ENCODE assay signal across 15 cellular contexts in genomic region chr5:51187953-51188591, GRCh38.
A peak's percentile ranks its signal among the peaks of the same experiment; 100 is the strongest.
DNase-seq lines count a peak whose midpoint lies in the region; ATAC-seq and TF ChIP-seq lines count a peak whose summit lies in the region.
"Had no signal": no experiment of that assay in that cellular context is flagged by ENCODE, and none has a peak within 500 bp of the region (broad histone marks: within the 10 kb centered on the region; RNA-seq: fewer than 3 reads in every experiment).

No MANE protein-coding gene starts in this region.

- no peaks in the 10 kb centered on the region for H3K9me3 ChIP-seq in SK-N-SH
- no peaks in the 10 kb centered on the region for H3K9me3 ChIP-seq in neural progenitor cell (ENCODE audit: low read depth)
- H3K9me3 ChIP-seq: HAP-1, SJCRH30 had no signal

- CTCF ChIA-PET in SK-N-SH (lab: Yijun Ruan, JAX) = interaction anchor here (1.1 to 4.7 kb wide), 3 partner anchors 186 to 222 kb away, joined by 3 to 54 read pairs (median 17); no protein-coding TSS in a partner anchor

- H3K36me3 ChIP-seq in SK-N-SH (replicated peaks in 1 of 2; ENCODE audit: control insufficient read depth in 1 of 2, insufficient read depth in 2 of 2, low read length in 1 of 2) (no peaks in the 10 kb centered on the region), neural progenitor cell (no peaks in the 10 kb centered on the region)
- H3K36me3 ChIP-seq: HAP-1, SJCRH30 had no signal

- H3K4me1 Mint-ChIP-seq in neural progenitor cell = peaks cover 4% of the 10 kb centered on the region
- no peaks in the 10 kb centered on the region for H3K4me1 Mint-ChIP-seq in activated naive CD8-positive, alpha-beta T cell treated with anti-CD3 and anti-CD28 coated beads, Interleukin-2, amount 50 U/mL, for 24 hours
- no peaks in the 10 kb centered on the region for H3K4me1 Mint-ChIP-seq in CD14-positive monocyte
- H3K4me1 Mint-ChIP-seq: B cell had no signal

- H3K4me3 ChIP-seq in SK-N-SH (ENCODE audit: low read depth in 2 of 2, low read length in 1 of 2) (no peak overlapping the region), neural progenitor cell (no peak overlapping the region)
- H3K4me3 ChIP-seq: HAP-1, SJCRH30 had no signal

- no peak overlapping the region for H2AFZ ChIP-seq in SK-N-SH (ENCODE audit: low read depth)
- peak overlapping the region; percentile 85 for H2AFZ ChIP-seq in neural progenitor cell (replicated peaks)

- no peak for TF ChIP-seq CTCF in SK-N-SH (IDR thresholded peaks at IDR 0.05)
- no peak for TF ChIP-seq CTCF in neural progenitor cell (IDR thresholded peaks at IDR 0.05)
- TF ChIP-seq CTCF in CD14-positive monocyte (IDR thresholded peaks at IDR 0.05) = no peak

- DNase-seq in NCI-H1417 (lab: John Stamatoyannopoulos, UW) (peak in 2 of 3 experiments; percentile 52 to 82), NCI-H2171 treated with DMSO at 0.1 percent for 48 hours (lab: John Stamatoyannopoulos, UW) (peak; percentile 94), SK-N-SH (peak; percentile 8), neural progenitor cell (ENCODE audit: low spot score) (peak; percentile 29), CD14-positive monocyte (ENCODE audit: low spot score) (no peak)
- no peak for DNase-seq in activated naive CD8-positive, alpha-beta T cell treated with anti-CD3 and anti-CD28 coated beads, Interleukin-2, amount 50 U/mL, for 24 hours
- no peak for DNase-seq in stimulated activated CD4-positive, alpha-beta T cell treated with anti-CD3 and anti-CD28 coated beads, Interleukin-4, amount 100 ng/mL, for 1 hour
- DNase-seq: CD8-positive, alpha-beta T cell; IMR-90; Kasumi-1; NCI-H1694; T-helper 9 cell had no signal

- H3K4me1 ChIP-seq in SK-N-SH (ENCODE audit: control insufficient read depth in 1 of 2, insufficient read depth in 2 of 2, low read depth in 1 of 2, low read length in 1 of 2) (peaks cover 0 to 20% of the 10 kb centered on the region in 2 experiments; a peak in 2 of 4 replicates), neural progenitor cell (peaks cover 16% of the 10 kb centered on the region)
- H3K4me1 ChIP-seq: HAP-1 had no signal

- H3K4me3 Mint-ChIP-seq in neural progenitor cell = no peak overlapping the region
- no peak overlapping the region for H3K4me3 Mint-ChIP-seq in activated naive CD8-positive, alpha-beta T cell treated with anti-CD3 and anti-CD28 coated beads, Interleukin-2, amount 50 U/mL, for 24 hours
- H3K4me3 Mint-ChIP-seq in CD14-positive monocyte = no peak overlapping the region
- H3K4me3 Mint-ChIP-seq: B cell; CD8-positive, alpha-beta T cell had no signal

- H3K27ac Mint-ChIP-seq in neural progenitor cell = no peak overlapping the region
- H3K27ac Mint-ChIP-seq in activated naive CD8-positive, alpha-beta T cell treated with anti-CD3 and anti-CD28 coated beads, Interleukin-2, amount 50 U/mL, for 24 hours = no peak overlapping the region
- H3K27ac Mint-ChIP-seq in CD14-positive monocyte = no peak overlapping the region
- H3K27ac Mint-ChIP-seq: B cell; CD8-positive, alpha-beta T cell had no signal

- H3K27me3 Mint-ChIP-seq in neural progenitor cell (ENCODE audit: insufficient read depth, low read depth) = peaks cover 3% of the 10 kb centered on the region
- H3K27me3 Mint-ChIP-seq in activated naive CD8-positive, alpha-beta T cell treated with anti-CD3 and anti-CD28 coated beads, Interleukin-2, amount 50 U/mL, for 24 hours = no peaks in the 10 kb centered on the region
- H3K27me3 Mint-ChIP-seq in CD14-positive monocyte (ENCODE audit: low read depth in 3 of 3) = peaks cover 0 to 1% (median 1%) of the 10 kb centered on the region in 3 donors
- H3K27me3 Mint-ChIP-seq: B cell had no signal

- TF ChIP-seq RAD21 in SK-N-SH (IDR thresholded peaks at IDR 0.05; ENCODE audit: low read length) = peak; percentile 29; the same call in 1 of the 2 replicates

- ATAC-seq in activated naive CD8-positive, alpha-beta T cell treated with anti-CD3 and anti-CD28 coated beads, Interleukin-2, amount 50 U/mL, for 24 hours = no peak
- ATAC-seq: CD8-positive, alpha-beta T cell had no signal

- WGBS in SK-N-SH (ENCODE audit: low lambda C conversion rate) = 45% methylated on average over 6 of the region's 6 CpGs

- intact Hi-C loops in CD14-positive monocyte (cut with micrococcal nuclease) = no loop called here

- H3K27ac ChIP-seq in SK-N-SH (ENCODE audit: low read depth in 2 of 2, low read length in 1 of 2) (peak overlapping the region in 1 of 2 experiments; percentile 98; a peak in 2 of 4 replicates), neural progenitor cell (no peak overlapping the region)
- H3K27ac ChIP-seq: SJCRH30 had no signal

- no peak overlapping the region for H3K9ac ChIP-seq in SK-N-SH
- no peak overlapping the region for H3K9ac ChIP-seq in neural progenitor cell

- POLR2A ChIA-PET in SK-N-SH (lab: Yijun Ruan, JAX) = interaction anchor here (0.6 to 4.3 kb wide), 3 partner anchors 220 to 1367 kb away, joined by 3 to 46 read pairs (median 3); no protein-coding TSS in a partner anchor

- H3K9me3 Mint-ChIP-seq in neural progenitor cell (no peaks in the 10 kb centered on the region), CD14-positive monocyte (peaks cover 0 to 2% (median under 1%) of the 10 kb centered on the region in 7 donors)
- H3K9me3 Mint-ChIP-seq in activated naive CD8-positive, alpha-beta T cell treated with anti-CD3 and anti-CD28 coated beads, Interleukin-2, amount 50 U/mL, for 24 hours = no peaks in the 10 kb centered on the region

- no peak overlapping the region for H3K4me2 ChIP-seq in SK-N-SH
- peak overlapping the region; percentile 28 for H3K4me2 ChIP-seq in neural progenitor cell

- H3F3A ChIP-seq in SK-N-SH (replicated peaks; ENCODE audit: insufficient read depth) (no peaks in the 10 kb centered on the region), neural progenitor cell (ENCODE audit: low read depth) (no peaks in the 10 kb centered on the region)

- H3K9me2 ChIP-seq in SK-N-SH = no peaks in the 10 kb centered on the region

- TF ChIP-seq EP300 in SK-N-SH (IDR thresholded peaks at IDR 0.05; ENCODE audit: borderline replicate concordance in 1 of 2, low read depth in 1 of 2, low read length in 1 of 2) = peak in 1 of 2 experiments; percentile 42; a peak in 1 of 4 replicates

- H3K27me3 ChIP-seq in SK-N-SH (ENCODE audit: insufficient read depth) (no peaks in the 10 kb centered on the region), neural progenitor cell (no peaks in the 10 kb centered on the region)
- H3K27me3 ChIP-seq: SJCRH30 had no signal

- H3K36me3 Mint-ChIP-seq in neural progenitor cell (no peaks in the 10 kb centered on the region), CD14-positive monocyte (no peaks in the 10 kb centered on the region)
- H3K36me3 Mint-ChIP-seq in activated naive CD8-positive, alpha-beta T cell treated with anti-CD3 and anti-CD28 coated beads, Interleukin-2, amount 50 U/mL, for 24 hours (ENCODE audit: low read depth) = no peaks in the 10 kb centered on the region
- H3K36me3 Mint-ChIP-seq: CD8-positive, alpha-beta T cell had no signal

- no peaks in the 10 kb centered on the region for H3K79me2 ChIP-seq in SK-N-SH (ENCODE audit: insufficient read depth)
- H3K79me2 ChIP-seq in neural progenitor cell (ENCODE audit: low read depth) = no peaks in the 10 kb centered on the region

- H4K20me1 ChIP-seq in SK-N-SH (ENCODE audit: insufficient read depth) (no peaks in the 10 kb centered on the region), neural progenitor cell (ENCODE audit: low read depth) (no peaks in the 10 kb centered on the region)

TF ChIP-seq in SK-N-SH, 30 proteins besides CTCF, POLR2A, EP300 and RAD21 (continues in another document):
- TF ChIP-seq IRF3 (IDR thresholded peaks at IDR 0.05; ENCODE audit: low read depth, low read length) (no peak), TEAD4 (IDR thresholded peaks at IDR 0.05; ENCODE audit: borderline replicate concordance, insufficient read depth) (no peak), USF1 (IDR thresholded peaks at IDR 0.05; ENCODE audit: borderline replicate concordance, low read depth) (no peak), PBX3 (IDR thresholded peaks at IDR 0.05) (no peak), CHD2 (IDR thresholded peaks at IDR 0.05; ENCODE audit: low read length, partially characterized antibody) (peak; percentile 20), FOXJ3 (CRISPR knock-in tag; IDR thresholded peaks at IDR 0.05) (0 out of 2 replicates have a peak, but pooled peaks have one; percentile 42)

Comparison
In these comparisons a context has a peak if more than half of its experiments do, and no peak if none do; other contexts are left out.
1. DNase-seq: peak in NCI-H1417 (2 of 3), NCI-H2171 treated with DMSO at 0.1 percent for 48 hours (single experiment), SK-N-SH (single experiment) and neural progenitor cell (single experiment); none in activated naive CD8-positive, alpha-beta T cell treated with anti-CD3 and anti-CD28 coated beads, Interleukin-2, amount 50 U/mL, for 24 hours (single experiment), CD14-positive monocyte (single experiment) and stimulated activated CD4-positive, alpha-beta T cell treated with anti-CD3 and anti-CD28 coated beads, Interleukin-4, amount 100 ng/mL, for 1 hour (single experiment).